Comparison of ENCODE assay signal across 2 cellular contexts in genomic region chr2:13003500-13003899, GRCh38.
TF ChIP-seq lines count a peak whose summit lies in the region.

No MANE protein-coding gene starts in this region.

TF ChIP-seq in SK-N-SH, 30 proteins besides CTCF, POLR2A, EP300 and RAD21 (continued from another document):
- TF ChIP-seq PBX3 (IDR thresholded peaks at IDR 0.05) (peak; percentile 83), RFX5 (IDR thresholded peaks at IDR 0.05; ENCODE audit: low read length) (no peak), MEF2A (IDR thresholded peaks at IDR 0.05; ENCODE audit: borderline replicate concordance, low read depth) (no peak), YY1 (IDR thresholded peaks at IDR 0.05; ENCODE audit: low read depth) (no peak), MAX (IDR thresholded peaks at IDR 0.05; ENCODE audit: low read depth) (no peak; the same call in 1 of the 2 replicates), TCF12 (IDR thresholded peaks at IDR 0.05) (peak; percentile 65), NFIC (IDR thresholded peaks at IDR 0.05; ENCODE audit: borderline replicate concordance) (peak; percentile 71), ZBTB33 (IDR thresholded peaks at IDR 0.05; ENCODE audit: borderline replicate concordance, low read depth) (no peak), REST (IDR thresholded peaks at IDR 0.05; ENCODE audit: low read depth, low read length) (no peak), JUND (IDR thresholded peaks at IDR 0.05) (peak; percentile 54), USF2 (IDR thresholded peaks at IDR 0.05; ENCODE audit: borderline replicate concordance, low read depth, low read length) (no peak), SIN3A (IDR thresholded peaks at IDR 0.05; ENCODE audit: borderline replicate concordance, low read depth, low read length) (no peak), IRF3 (IDR thresholded peaks at IDR 0.05; ENCODE audit: low read depth, low read length) (no peak), CHD2 (IDR thresholded peaks at IDR 0.05; ENCODE audit: low read length, partially characterized antibody) (no peak), FOSL2 (IDR thresholded peaks at IDR 0.05; ENCODE audit: borderline replicate concordance, low read depth) (peak; percentile 63)

TF ChIP-seq in endothelial cell of umbilical vein, 7 proteins besides CTCF, POLR2A, EP300 and RAD21 (continued from another document):
- TF ChIP-seq GATA2 (IDR thresholded peaks at IDR 0.05; ENCODE audit: insufficient read depth, insufficient read length, low read depth, low read length) (no peak), POLR2AphosphoS5 (IDR thresholded peaks at IDR 0.05; ENCODE audit: insufficient read depth, low read depth, low read length) (no peak)
